ENCODE assay signal across 8 cellular contexts in genomic region chr1:179706339-179706941, GRCh38. TPM values are rescaled to one million over a fixed set of nuclear protein-coding genes. Genes with fewer than 3 reads are reported as not detected.
A peak's percentile ranks its signal among the peaks of the same experiment; 100 is the strongest.
DNase-seq lines count a peak whose midpoint lies in the region; ATAC-seq and TF ChIP-seq lines count a peak whose summit lies in the region.

No MANE protein-coding gene starts in this region.

- WGBS in trophoblast cell (ENCODE audit: extremely low coverage, insufficient coverage, insufficient read length), result no CpG with 5 or more reads among the region's 3 CpGs

- no peaks in the 10 kb centered on the region for H3K79me1 ChIP-seq in trophoblast cell (ENCODE audit: low read length)

- no peaks in the 10 kb centered on the region for H3K4me1 ChIP-seq in NT2/D1 (ENCODE audit: insufficient read depth, insufficient read length)
- H3K4me1 ChIP-seq in trophoblast cell (ENCODE audit: control insufficient read depth in 1 of 2, insufficient read depth in 2 of 2, low read length in 2 of 2), result no peaks in the 10 kb centered on the region

- H3K23ac ChIP-seq in trophoblast cell (ENCODE audit: low read length), result no peak overlapping the region

- no peak overlapping the region for H2AK5ac ChIP-seq in trophoblast cell (ENCODE audit: low read length)

- H3K9ac ChIP-seq in NT2/D1 (ENCODE audit: insufficient read length, low read depth) (no peak overlapping the region), trophoblast cell (ENCODE audit: low read length) (no peak overlapping the region)

- H3K4ac ChIP-seq in trophoblast cell (ENCODE audit: low read depth, low read length), result no peak overlapping the region

- H4K12ac ChIP-seq in trophoblast cell (ENCODE audit: low read depth, low read length), result no peak overlapping the region

- no peaks in the 10 kb centered on the region for H3K79me2 ChIP-seq in trophoblast cell (ENCODE audit: control insufficient read depth, insufficient read depth, low read length, poor library complexity)

- H3K9me3 ChIP-seq in NT2/D1 (ENCODE audit: insufficient read depth, low read length) (no peaks in the 10 kb centered on the region), trophoblast cell (ENCODE audit: insufficient read depth, low read depth, low read length) (no peaks in the 10 kb centered on the region)

- no peak overlapping the region for H4K91ac ChIP-seq in trophoblast cell (ENCODE audit: low read depth, low read length)

- H2BK120ac ChIP-seq in trophoblast cell (ENCODE audit: insufficient read depth, low read length, poor library complexity), result no peak overlapping the region

- no peak overlapping the region for H3K27ac ChIP-seq in trophoblast cell (ENCODE audit: low read depth, low read length)

- no peak overlapping the region for H2BK12ac ChIP-seq in trophoblast cell (ENCODE audit: low read length)

- H3K14ac ChIP-seq in trophoblast cell (ENCODE audit: low read length), result no peak overlapping the region

- no peak overlapping the region for H4K8ac ChIP-seq in trophoblast cell (ENCODE audit: low read depth, low read length)

- H2BK5ac ChIP-seq in trophoblast cell (ENCODE audit: low read depth, low read length, poor library complexity), result no peak overlapping the region

- no peak overlapping the region for H2AFZ ChIP-seq in trophoblast cell (ENCODE audit: insufficient read depth, low read length, poor library complexity)

- H3K4me3 ChIP-seq in NT2/D1 (ENCODE audit: insufficient read length, low read depth), result no peak overlapping the region
- H3K4me3 ChIP-seq in fibroblast of pulmonary artery (replicated peaks; ENCODE audit: low read depth, low read length), result no peak overlapping the region
- H3K4me3 ChIP-seq in trophoblast cell (ENCODE audit: low read depth, low read length), result no peak overlapping the region

- no peak overlapping the region for H3K4me2 ChIP-seq in trophoblast cell (ENCODE audit: low read length)

- ATAC-seq in GM19452 (IDR thresholded peaks at IDR 0.05; ENCODE audit: unreplicated experiment), result no peak
- ATAC-seq in HG03280 (IDR thresholded peaks at IDR 0.05; ENCODE audit: unreplicated experiment), result no peak

- DNase-seq in DMS114 treated with DMSO at 0.1 percent for 48 hours (lab: John Stamatoyannopoulos, UW; ENCODE audit: unreplicated experiment), result peak; percentile 60
- DNase-seq in HT1080 (ENCODE audit: low read depth), result peak; percentile 16
- DNase-seq in NT2/D1 (ENCODE audit: low read depth, low spot score), result peak; percentile 71
- peak; percentile 43 for DNase-seq in activated T-cell treated with anti-CD3 and anti-CD28 coated beads for 4 hours
- peak; percentile 85 for DNase-seq in fibroblast of pulmonary artery (ENCODE audit: low read depth)
- DNase-seq in trophoblast cell, result peak; percentile 18 to 79

- peak; percentile 71 for TF ChIP-seq CTCF in fibroblast of pulmonary artery (IDR thresholded peaks at IDR 0.05; ENCODE audit: low read length, missing control alignments)

- H3K36me3 ChIP-seq in NT2/D1 (ENCODE audit: insufficient read depth, insufficient read length, low read length) (no peaks in the 10 kb centered on the region), trophoblast cell (ENCODE audit: control insufficient read depth in 1 of 2, insufficient read depth in 2 of 2, low read length in 2 of 2) (no peaks in the 10 kb centered on the region)

- no peaks in the 10 kb centered on the region for H3K27me3 ChIP-seq in NT2/D1 (ENCODE audit: insufficient read depth, insufficient read length)
- H3K27me3 ChIP-seq in trophoblast cell (ENCODE audit: insufficient read depth, low read length), result no peaks in the 10 kb centered on the region

- no peak overlapping the region for H3K18ac ChIP-seq in trophoblast cell (ENCODE audit: low read length)

RNA-seq across cellular contexts. Expression of gene FAM163A, which starts 36.7 kb away (rescaled TPM):
- total RNA-seq in HT1080 (2014; rRNA removed; shearing (Covaris generic)), result not detected in 2 replicates
- not detected in 2 replicates for polyA plus RNA-seq in HT1080 (2015; cell fraction: cytosol; rRNA removed)
- 0.03 TPM in 1 of 2 replicates, not detected in the other for polyA plus RNA-seq in HT1080 (2015; cell fraction: nucleus; rRNA removed)
- not detected in 2 replicates for polyA plus RNA-seq in trophoblast cell (2013)

Comparison
In these comparisons a context has a peak if more than half of its experiments do, and no peak if none do; other contexts are left out.
1. DNase-seq: peak in every context shown above with its lines; median percentile 85 in fibroblast of pulmonary artery; 71 in NT2/D1; 60 in DMS114 treated with DMSO at 0.1 percent for 48 hours; 48 in trophoblast cell; 43 in activated T-cell treated with anti-CD3 and anti-CD28 coated beads for 4 hours; 16 in HT1080.